In genomic region chr15:67574981-67575632, GRCh38 we compare ENCODE assay signal across 1 cellular context.
TF ChIP-seq lines count a peak whose summit lies in the region.

No MANE protein-coding gene starts in this region.

TF ChIP-seq in HepG2, 621 proteins besides CTCF, POLR2A, EP300 and RAD21:
- no peak for TF ChIP-seq ZFY (CRISPR knock-in tag; IDR thresholded peaks at IDR 0.05)
- TF ChIP-seq SAP130 (CRISPR knock-in tag; IDR thresholded peaks at IDR 0.05; ENCODE audit: low read depth), result no peak
